ENCODE assay signal across 8 cellular contexts in genomic region chr14:104137297-104138097, GRCh38. TPM values are rescaled to one million over a fixed set of nuclear protein-coding genes. Genes with fewer than 3 reads are reported as not detected.
DNase-seq lines count a peak whose midpoint lies in the region; ATAC-seq and TF ChIP-seq lines count a peak whose summit lies in the region.

No MANE protein-coding gene starts in this region.

- H3K36me3 ChIP-seq in kidney epithelial cell (ENCODE audit: control insufficient read depth, insufficient read depth, low read length), result no peaks in the 10 kb centered on the region

- TF ChIP-seq CTCF in kidney epithelial cell (IDR thresholded peaks at IDR 0.05; ENCODE audit: insufficient read depth, low read length, poor library complexity, severe bottlenecking), result peak; percentile 43

- no peak overlapping the region for H3K4me3 ChIP-seq in kidney epithelial cell (ENCODE audit: low read depth, low read length)

- H3K27me3 ChIP-seq in kidney epithelial cell (ENCODE audit: control insufficient read depth, insufficient read depth, low read length), result peaks cover 78% of the 10 kb centered on the region

- in situ Hi-C loops in G401 (cut with HindIII; ENCODE audit: low sequenced_read_pairs), result no loop called here

- no peak for ATAC-seq in GM18519 (IDR thresholded peaks at IDR 0.05; ENCODE audit: low FRiP score, unreplicated experiment)

- peak; percentile 19 for DNase-seq in G401 (ENCODE audit: low spot score)
- peak; percentile 21 for DNase-seq in MV-4-11 (lab: John Stamatoyannopoulos, UW)
- DNase-seq in activated CD4-positive, CD25-positive, alpha-beta regulatory T cell treated with anti-CD3 and anti-CD28 coated beads, Interleukin-2, amount 50 U/mL, for 16 hours (ENCODE audit: low read depth, low spot score), result peak; percentile 19
- DNase-seq in central memory CD4-positive, alpha-beta T cell, result peak; percentile 36
- DNase-seq in kidney epithelial cell (ENCODE audit: low read depth), result no peak
- DNase-seq in stimulated activated CD4-positive, alpha-beta T cell treated with anti-CD3 and anti-CD28 coated beads, Interleukin-1b, Interleukin-23, amount 100 ng/mL, for 48 hours, result peak; percentile 54
- no peak for DNase-seq in NCI-H2081 treated with DMSO at 0.1 percent for 48 hours (lab: John Stamatoyannopoulos, UW)

RNA-seq across cellular contexts. Expression of gene KIF26A, which starts 0.9 kb away (rescaled TPM):
- total RNA-seq in G401 (2014; rRNA removed; shearing (Covaris generic)), result 19.8 and 21.2 TPM in 2 replicates
- total RNA-seq in kidney epithelial cell, result 0.21 and 0.48 TPM in 2 replicates

RNA-seq across cellular contexts. Expression of gene ASPG, which starts 52.0 kb away (rescaled TPM):
- not detected in 2 replicates for total RNA-seq in G401 (2014; rRNA removed; shearing (Covaris generic))
- total RNA-seq in kidney epithelial cell, result 0.21 TPM in 1 of 2 replicates, not detected in the other

Comparison
In these comparisons a context has a peak if more than half of its experiments do, and no peak if none do; other contexts are left out.
1. DNase-seq: peak in G401 (single experiment), MV-4-11 (single experiment), activated CD4-positive, CD25-positive, alpha-beta regulatory T cell treated with anti-CD3 and anti-CD28 coated beads, Interleukin-2, amount 50 U/mL, for 16 hours (single experiment), central memory CD4-positive, alpha-beta T cell (single experiment) and stimulated activated CD4-positive, alpha-beta T cell treated with anti-CD3 and anti-CD28 coated beads, Interleukin-1b, Interleukin-23, amount 100 ng/mL, for 48 hours (single experiment); none in kidney epithelial cell (single experiment) and NCI-H2081 treated with DMSO at 0.1 percent for 48 hours (single experiment).
2. RNA of gene KIF26A, which starts 0.9 kb away (total RNA-seq): 19.8 to 21.2 TPM in G401; 0.21 to 0.48 TPM in kidney epithelial cell; every median in the first group is over 10 times any median in the second.